25 cellular contexts compared by ENCODE assay signal in the genomic region with DNA sequence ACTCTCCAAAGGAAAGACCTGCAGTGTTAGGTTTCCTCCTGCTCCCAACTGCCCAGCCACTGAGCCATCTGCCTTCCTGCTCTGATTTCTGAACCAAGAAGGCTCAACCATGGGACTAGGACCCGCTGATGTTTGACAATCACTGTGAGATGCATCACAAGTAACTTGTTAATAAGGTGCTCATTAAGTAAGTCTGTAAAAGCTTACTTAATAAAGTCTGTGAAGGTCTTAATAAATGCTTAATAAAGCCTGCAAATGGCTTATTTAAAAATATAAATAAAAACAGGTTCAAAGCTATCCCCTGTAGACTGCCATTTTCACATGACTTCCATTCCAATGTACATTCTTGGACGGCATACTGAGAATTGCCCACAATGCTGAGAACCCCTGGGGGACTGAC. TPM values are rescaled to one million over a fixed set of nuclear protein-coding genes. Genes with fewer than 3 reads are reported as not detected.
DNase-seq lines count a peak whose midpoint lies in the region; FAIRE-seq and TF ChIP-seq lines count a peak whose summit lies in the region.
"Had no signal": no experiment of that assay in that cellular context is flagged by ENCODE, and none has a peak within 500 bp of the region (broad histone marks: within the 10 kb centered on the region; RNA-seq: fewer than 3 reads in every experiment).

No MANE protein-coding gene starts in this region.

- no peaks in the 10 kb centered on the region for H3K9me3 ChIP-seq in ascending aorta
- H3K9me3 ChIP-seq in kidney (ENCODE audit: control insufficient read depth in 1 of 2, low read length in 2 of 2), result no peaks in the 10 kb centered on the region
- H3K9me3 ChIP-seq: body of pancreas had no signal

- H3K4me3 ChIP-seq in ascending aorta (no peak overlapping the region), kidney (ENCODE audit: low read length in 2 of 2) (no peak overlapping the region), rectal smooth muscle tissue (ENCODE audit: low read length) (no peak overlapping the region)
- H3K4me3 ChIP-seq: body of pancreas, skin epidermis had no signal

- no peak overlapping the region for H3K9ac ChIP-seq in kidney (ENCODE audit: low read length in 2 of 2)
- no peak overlapping the region for H3K9ac ChIP-seq in rectal smooth muscle tissue (ENCODE audit: low read length)

- TF ChIP-seq CTCF in ascending aorta (IDR thresholded peaks at IDR 0.05) (no peak), kidney (IDR thresholded peaks at IDR 0.05; ENCODE audit: borderline replicate concordance, extremely low read depth, insufficient read depth) (no peak)

- in situ Hi-C loops in KBM-7 (cut with MboI; ENCODE audit: low pct_unique_long_range_greater_than_20kb, low sequenced_read_pairs), result no loop called here

- H3K27ac ChIP-seq in ascending aorta (peak overlapping the region; percentile 84 to 89), kidney (ENCODE audit: low read depth in 2 of 2, low read length in 2 of 2) (no peak overlapping the region), rectal smooth muscle tissue (ENCODE audit: low read depth, low read length) (peak overlapping the region; percentile 28)
- H3K27ac ChIP-seq: 22Rv1, body of pancreas, C4-2B had no signal

- H3K36me3 ChIP-seq in ascending aorta (no peaks in the 10 kb centered on the region), kidney (ENCODE audit: control insufficient read depth in 1 of 2, insufficient read depth in 2 of 2, low read length in 2 of 2) (no peaks in the 10 kb centered on the region), rectal smooth muscle tissue (ENCODE audit: control insufficient read depth, insufficient read depth, low read length) (no peaks in the 10 kb centered on the region)

- DNase-seq in DMS 273 (lab: John Stamatoyannopoulos, UW; ENCODE audit: unreplicated experiment) (peak; percentile 50), DMS 273 treated with DMSO at 0.1 percent for 48 hours (lab: John Stamatoyannopoulos, UW) (no peak), ascending aorta (ENCODE audit: low spot score in 2 of 2) (no peak), kidney (peak; percentile 22), hippocampal formation (lab: John Stamatoyannopoulos, UW) (no peak), H54 (ENCODE audit: insufficient read length, low spot score) (no peak), KBM-7 (no peak)
- DNase-seq: activated CD4-positive, alpha-beta T cell treated with anti-CD3 and anti-CD28 coated beads for 36 hours; activated CD8-positive, alpha-beta memory T cell treated with anti-CD3 and anti-CD28 coated beads for 24 hours; activated gamma-delta T cell treated with Interleukin-2 at 50 U/mL for 16 hours; body of pancreas; COR-L47; immature natural killer cell; NCI-H1048; NCI-H1694; NCI-H82; stimulated activated naive CD4-positive, alpha-beta T cell; T-helper 9 cell had no signal

- intact Hi-C loops in ascending aorta (cut with DNase I), result loop anchor here (2.0 to 5.0 kb wide), 3 partner anchors 35 to 99 kb away; no protein-coding TSS in a partner anchor
- intact Hi-C loops in kidney (cut with DNase I), result no loop called here

- TF ChIP-seq POLR2A in H54 (IDR thresholded peaks at IDR 0.05; ENCODE audit: low read depth, low read length), result no peak

- H3K27me3 ChIP-seq in ascending aorta (no peaks in the 10 kb centered on the region), rectal smooth muscle tissue (ENCODE audit: control insufficient read depth, insufficient read depth, low read length) (no peaks in the 10 kb centered on the region)
- H3K27me3 ChIP-seq: body of pancreas had no signal

- FAIRE-seq in kidney (lab: Jason Lieb, UNC) (no peak), H54 (lab: Jason Lieb, UNC) (no peak)
- FAIRE-seq: endometrium, G401.6, RCC 7860 had no signal

- peaks cover 17 to 67% of the 10 kb centered on the region in 2 donors for H3K4me1 ChIP-seq in ascending aorta
- H3K4me1 ChIP-seq in kidney (ENCODE audit: control insufficient read depth in 1 of 2, insufficient read depth in 1 of 2, low read depth in 1 of 2, low read length in 2 of 2), result peaks cover 0 to 9% of the 10 kb centered on the region in 2 donors
- H3K4me1 ChIP-seq in rectal smooth muscle tissue (ENCODE audit: control insufficient read depth, insufficient read depth, low read length), result peaks cover 13% of the 10 kb centered on the region

RNA-seq across cellular contexts. Expression of gene KIF13A, which starts 19.8 kb away (rescaled TPM):
- total RNA-seq in ascending aorta (28.9 TPM), kidney (35.9 TPM)
- 12.6 TPM for polyA plus RNA-seq in kidney (ENCODE audit: insufficient read depth, low read depth, low replicate concordance)

Comparison
In these comparisons a context has a peak if more than half of its experiments do, and no peak if none do; other contexts are left out.
1. DNase-seq: peak in DMS 273 (single experiment) and kidney (single experiment); none in DMS 273 treated with DMSO at 0.1 percent for 48 hours (single experiment), ascending aorta (0 of 2), hippocampal formation (0 of 2), H54 (single experiment) and KBM-7 (single experiment).
2. H3K27ac ChIP-seq: peak in ascending aorta (2 of 2) and rectal smooth muscle tissue (single experiment); none in kidney (0 of 2).